In genomic region chr3:32308378-32308777, GRCh38 we compare ENCODE assay signal across 11 cellular contexts.
"Had no signal": no experiment of that assay in that cellular context is flagged by ENCODE, and none has a peak within 500 bp of the region (broad histone marks: within the 10 kb centered on the region; RNA-seq: fewer than 3 reads in every experiment).

No MANE protein-coding gene starts in this region.

- H3K4me3 Mint-ChIP-seq: GM23338, H9, HFFc6 had no signal

- H3K36me3 ChIP-seq: HAP-1 had no signal

- H2AFZ ChIP-seq: GM23248, GM23338 had no signal

- DNase-seq: GM23248, GOT3, H7, H9, HCEC 1CT, HFFc6 had no signal

- H3K9ac ChIP-seq: GM23248 had no signal

- H3K4me3 ChIP-seq: GM23248, GM23338, HAP-1 had no signal

- H3K9me3 ChIP-seq: HAP-1 had no signal

- H3K4me2 ChIP-seq: GM23338 had no signal

- ATAC-seq: GM23338, HCT116 had no signal

- H3K27ac Mint-ChIP-seq: GM23338, H9, HFFc6 had no signal

- H3K27ac ChIP-seq: GM23248 had no signal

- FAIRE-seq: H1, H54 had no signal

- H3K9me3 Mint-ChIP-seq: GM23338, H9, HFFc6 had no signal
